In genomic region chr6:105875974-105876640, GRCh38 we compare ENCODE assay signal across 1 cellular context.
TF ChIP-seq lines count a peak whose summit lies in the region.

No MANE protein-coding gene starts in this region.

TF ChIP-seq in HepG2, 621 proteins besides CTCF, POLR2A, EP300 and RAD21 (continued from another document):
- no peak for TF ChIP-seq MLXIP (CRISPR knock-in tag; IDR thresholded peaks at IDR 0.05; ENCODE audit: borderline replicate concordance)
- TF ChIP-seq MYNN (CRISPR knock-in tag; IDR thresholded peaks at IDR 0.05; ENCODE audit: low read depth), result no peak
- no peak for TF ChIP-seq ZNF687 (CRISPR knock-in tag; IDR thresholded peaks at IDR 0.05)
- no peak for TF ChIP-seq REL (CRISPR knock-in tag; conservative IDR thresholded peaks at IDR 0.05)
- TF ChIP-seq CC2D1A (CRISPR knock-in tag; IDR thresholded peaks at IDR 0.05), result no peak
- TF ChIP-seq AHDC1 (CRISPR knock-in tag; IDR thresholded peaks at IDR 0.05; ENCODE audit: borderline replicate concordance), result no peak
- TF ChIP-seq ZNF652 (CRISPR knock-in tag; IDR thresholded peaks at IDR 0.05; ENCODE audit: borderline replicate concordance, low read depth), result no peak
- TF ChIP-seq ZNF333 (CRISPR knock-in tag; IDR thresholded peaks at IDR 0.05; ENCODE audit: borderline replicate concordance), result no peak
- TF ChIP-seq ZBTB38 (CRISPR knock-in tag; IDR thresholded peaks at IDR 0.05), result no peak
- no peak for TF ChIP-seq ZNF335 (CRISPR knock-in tag; IDR thresholded peaks at IDR 0.05)
- TF ChIP-seq NCOA1 (CRISPR knock-in tag; IDR thresholded peaks at IDR 0.05), result no peak
- TF ChIP-seq ATF1 (CRISPR knock-in tag; IDR thresholded peaks at IDR 0.05), result no peak
- TF ChIP-seq ZNF562 (CRISPR knock-in tag; IDR thresholded peaks at IDR 0.05; ENCODE audit: borderline replicate concordance), result no peak
- no peak for TF ChIP-seq POLR2AphosphoS5 (IDR thresholded peaks at IDR 0.05; ENCODE audit: low read depth, low read length)
- TF ChIP-seq ONECUT2 (CRISPR knock-in tag; IDR thresholded peaks at IDR 0.05), result no peak
- no peak for TF ChIP-seq ZNF775 (CRISPR knock-in tag; IDR thresholded peaks at IDR 0.05; ENCODE audit: borderline replicate concordance)
